In genomic region chrY:12615732-12616450, GRCh38 we compare ENCODE assay signal across 15 cellular contexts.
DNase-seq lines count a peak whose midpoint lies in the region; TF ChIP-seq lines count a peak whose summit lies in the region.
"Had no signal": no experiment of that assay in that cellular context is flagged by ENCODE, and none has a peak within 500 bp of the region (broad histone marks: within the 10 kb centered on the region; RNA-seq: fewer than 3 reads in every experiment).

No MANE protein-coding gene starts in this region.

- POLR2A ChIA-PET in HEK293T (lab: Yijun Ruan, JAX): no interaction called here

- CTCF ChIA-PET in HEK293T (lab: Yijun Ruan, JAX): no interaction called here

- peak; percentile 23 for DNase-seq in EL
- DNase-seq in HCEC 1CT: peak; percentile 47
- peak; percentile 36 to 73 for DNase-seq in foreskin fibroblast
- no peak for DNase-seq in NCI-H82 (lab: John Stamatoyannopoulos, UW)
- no peak for DNase-seq in HEK293T (ENCODE audit: extremely low spot score)
- no peak for DNase-seq in DMS 273 (lab: John Stamatoyannopoulos, UW; ENCODE audit: unreplicated experiment)
- DNase-seq: AML-193; Caco-2; CD8-positive, alpha-beta memory T cell; DMS53; H9; KG1 had no signal

- H3K4me3 ChIP-seq in foreskin fibroblast (ENCODE audit: low read depth in 1 of 2, low read length in 2 of 2): no peak overlapping the region
- H3K4me3 ChIP-seq: A549, BLaER1, GM23338 had no signal

- TF ChIP-seq CTCF in foreskin fibroblast (IDR thresholded peaks at IDR 0.05; ENCODE audit: low read depth, low read length): no peak

TF ChIP-seq in HEK293T, 16 proteins besides CTCF, POLR2A, EP300 and RAD21:
- TF ChIP-seq NFRKB (IDR thresholded peaks at IDR 0.05): no peak
- no peak for TF ChIP-seq FOXA1 (IDR thresholded peaks at IDR 0.05)
- no peak for TF ChIP-seq FOXK2 (IDR thresholded peaks at IDR 0.05)
- no peak for TF ChIP-seq HDGF (IDR thresholded peaks at IDR 0.05; ENCODE audit: borderline replicate concordance)
- no peak for TF ChIP-seq PKNOX1 (IDR thresholded peaks at IDR 0.05)
- no peak for TF ChIP-seq ARNT (IDR thresholded peaks at IDR 0.05)
- TF ChIP-seq SP1 (IDR thresholded peaks at IDR 0.05): no peak
- TF ChIP-seq LEF1 (IDR thresholded peaks at IDR 0.05; ENCODE audit: borderline replicate concordance): no peak
- no peak for TF ChIP-seq SUZ12 (IDR thresholded peaks at IDR 0.05)
- no peak for TF ChIP-seq TARDBP (IDR thresholded peaks at IDR 0.05)
- no peak for TF ChIP-seq ZNF384 (IDR thresholded peaks at IDR 0.05)
- TF ChIP-seq CTBP1 (IDR thresholded peaks at IDR 0.05; ENCODE audit: borderline replicate concordance): no peak
- no peak for TF ChIP-seq ELF4 (IDR thresholded peaks at IDR 0.05)
- TF ChIP-seq L3MBTL2 (conservative IDR thresholded peaks at IDR 0.05): no peak
- TF ChIP-seq FOXM1 (IDR thresholded peaks at IDR 0.05; ENCODE audit: borderline replicate concordance): no peak
- TF ChIP-seq BHLHE40 (IDR thresholded peaks at IDR 0.05; ENCODE audit: borderline replicate concordance): no peak

Comparison
In these comparisons a context has a peak if more than half of its experiments do, and no peak if none do; other contexts are left out.
1. DNase-seq: peak in EL (single experiment), HCEC 1CT (single experiment) and foreskin fibroblast (2 of 2); none in NCI-H82 (single experiment), HEK293T (single experiment) and DMS 273 (single experiment).